8 cellular contexts compared by ENCODE assay signal in genomic region chr10:106320078-106320477, GRCh38.
"Had no signal": no experiment of that assay in that cellular context is flagged by ENCODE, and none has a peak within 500 bp of the region (broad histone marks: within the 10 kb centered on the region; RNA-seq: fewer than 3 reads in every experiment).

No MANE protein-coding gene starts in this region.

- H3K27ac ChIP-seq: HL-60 had no signal

- H3K9me3 Mint-ChIP-seq: HFFc6 had no signal

- H3K4me1 Mint-ChIP-seq: GM23338 had no signal

- DNase-seq: HFFc6, IMR-90 had no signal

- H2AFZ ChIP-seq: GM23338 had no signal

- H3K4me3 Mint-ChIP-seq: GM23338, HFFc6 had no signal

- H3K4me2 ChIP-seq: GM23338 had no signal

- ATAC-seq: GM23338, HCT116, HepG2, K562 had no signal

- H3K4me3 ChIP-seq: GM23338, HAP-1, K562 had no signal

- H3K27ac Mint-ChIP-seq: GM23338, HFFc6 had no signal

- H3K4me1 ChIP-seq: HAP-1 had no signal

- H3K9me3 ChIP-seq: HAP-1 had no signal
